Comparison of ENCODE assay signal across 9 cellular contexts in the genomic region with DNA sequence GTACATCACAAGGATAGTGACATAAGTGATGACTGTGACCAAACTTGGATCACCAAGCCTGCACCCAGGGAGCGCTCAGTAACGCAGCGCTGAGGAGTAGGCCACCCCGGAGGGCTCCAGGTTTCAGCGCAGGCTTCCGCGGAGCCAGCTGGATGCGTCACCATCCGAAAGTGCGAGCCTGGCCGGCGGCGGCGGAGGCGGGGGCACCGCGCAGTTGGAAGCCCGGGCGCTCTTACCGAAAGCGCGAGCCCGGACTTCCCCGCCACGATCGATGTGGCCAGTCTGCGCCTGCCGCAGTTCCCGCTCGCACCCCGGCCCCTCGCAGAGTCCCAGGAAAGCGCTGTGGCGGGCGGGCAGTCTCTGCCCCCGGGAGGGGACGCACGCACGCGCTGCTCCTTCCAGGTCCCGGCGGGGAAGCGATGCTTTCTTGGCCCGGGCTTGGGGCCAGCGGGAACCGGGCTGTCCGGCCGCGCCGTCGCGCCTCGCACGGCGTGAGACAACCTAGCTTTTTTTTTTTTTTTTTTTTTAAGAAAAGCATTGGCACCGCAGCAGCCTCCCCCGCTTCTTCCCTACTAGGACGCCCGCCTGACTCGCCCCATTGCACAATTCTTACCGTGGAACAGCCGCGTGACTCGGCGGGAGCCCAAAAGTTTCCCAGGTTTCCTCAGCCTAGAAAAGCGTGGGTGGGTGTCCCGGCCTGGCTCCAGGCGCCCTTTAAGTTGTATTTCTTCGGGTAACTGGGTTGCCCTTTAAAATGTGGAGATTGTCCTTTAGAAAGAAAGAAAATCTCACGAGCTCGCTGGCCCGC. TPM values are rescaled to one million over a fixed set of nuclear protein-coding genes. Genes with fewer than 3 reads are reported as not detected.
A peak's percentile ranks its signal among the peaks of the same experiment; 100 is the strongest.
DNase-seq lines count a peak whose midpoint lies in the region; ATAC-seq and TF ChIP-seq lines count a peak whose summit lies in the region.
"Had no signal": no experiment of that assay in that cellular context is flagged by ENCODE, and none has a peak within 500 bp of the region (broad histone marks: within the 10 kb centered on the region; RNA-seq: fewer than 3 reads in every experiment).

No MANE protein-coding gene starts in this region.

- H3K9me3 Mint-ChIP-seq in activated naive CD8-positive, alpha-beta T cell treated with anti-CD3 and anti-CD28 coated beads, Interleukin-2, amount 10 ng/mL, durations not matched to agents 7 days and 5 days, result peaks cover 6% of the 10 kb centered on the region

- H3K36me3 ChIP-seq in SJSA1 (no peaks in the 10 kb centered on the region), ovary (no peaks in the 10 kb centered on the region), testis (ENCODE audit: low read depth, missing control alignments) (no peaks in the 10 kb centered on the region)

- H3K9me3 ChIP-seq in SJSA1 (replicated peaks) (no peaks in the 10 kb centered on the region), ovary (no peaks in the 10 kb centered on the region), testis (no peaks in the 10 kb centered on the region)

- H3K4me3 ChIP-seq in SJSA1, result peak overlapping the region; percentile 40
- peak overlapping the region; percentile 71 for H3K4me3 ChIP-seq in ovary
- H3K4me3 ChIP-seq in testis, result peak overlapping the region; percentile 50 to 69

- peaks cover 28% of the 10 kb centered on the region for H3K27me3 ChIP-seq in SJSA1 (replicated peaks)
- H3K27me3 ChIP-seq in ovary, result no peaks in the 10 kb centered on the region
- no peaks in the 10 kb centered on the region for H3K27me3 ChIP-seq in testis

- TF ChIP-seq CTCF in ovary (IDR thresholded peaks at IDR 0.05) (no peak), testis (IDR thresholded peaks at IDR 0.05) (no peak)

- WGBS in ovary, 3 donors, result 1 to 4% (median 2%) methylated on average over 56 to 72 of the region's 72 CpGs
- WGBS in testis, 2 donors, result 2 to 7% methylated on average over 29 to 68 of the region's 72 CpGs

- peak overlapping the region; percentile 79 for H3K4me3 Mint-ChIP-seq in activated naive CD8-positive, alpha-beta T cell treated with anti-CD3 and anti-CD28 coated beads, Interleukin-2, amount 10 ng/mL, durations not matched to agents 7 days and 5 days

- peaks cover 18% of the 10 kb centered on the region for H3K27me3 Mint-ChIP-seq in activated naive CD8-positive, alpha-beta T cell treated with anti-CD3 and anti-CD28 coated beads, Interleukin-2, amount 10 ng/mL, durations not matched to agents 7 days and 5 days

- intact Hi-C loops in Right ventricle myocardium superior (cut with DNase I) (no loop called here), ovary (cut with DNase I) (loop anchor here in 1 of 4 donors (5.0 kb wide), 1 partner anchor 65 kb away; no protein-coding TSS in a partner anchor), testis (cut with DNase I; ENCODE audit: low total_unique reads) (no loop called here)

- peak; percentile 65 for ATAC-seq in HG03159 (IDR thresholded peaks at IDR 0.05; ENCODE audit: unreplicated experiment)
- peak; percentile 82 for ATAC-seq in activated naive CD8-positive, alpha-beta T cell treated with anti-CD3 and anti-CD28 coated beads, Interleukin-2, amount 10 ng/mL, durations not matched to agents 7 days and 5 days (ENCODE audit: low read depth)
- ATAC-seq in Right ventricle myocardium superior (ENCODE audit: poor library complexity), result peak; percentile 93

- TF ChIP-seq POLR2A in ovary (IDR thresholded peaks at IDR 0.05), result peak; percentile 50
- no peak for TF ChIP-seq POLR2A in testis (IDR thresholded peaks at IDR 0.05)

- TF ChIP-seq EP300 in ovary (IDR thresholded peaks at IDR 0.05), result peak; percentile 48

- peaks cover 22% of the 10 kb centered on the region for H3K4me1 Mint-ChIP-seq in activated naive CD8-positive, alpha-beta T cell treated with anti-CD3 and anti-CD28 coated beads, Interleukin-2, amount 10 ng/mL, durations not matched to agents 7 days and 5 days

- peaks cover 11% of the 10 kb centered on the region for H3K4me1 ChIP-seq in SJSA1 (replicated peaks)
- peaks cover 6% of the 10 kb centered on the region for H3K4me1 ChIP-seq in ovary (ENCODE audit: insufficient read depth)
- peaks cover 5% of the 10 kb centered on the region for H3K4me1 ChIP-seq in testis

- peak overlapping the region; percentile 50 for H3K27ac Mint-ChIP-seq in activated naive CD8-positive, alpha-beta T cell treated with anti-CD3 and anti-CD28 coated beads, Interleukin-2, amount 10 ng/mL, durations not matched to agents 7 days and 5 days

- H3K36me3 Mint-ChIP-seq in activated naive CD8-positive, alpha-beta T cell treated with anti-CD3 and anti-CD28 coated beads, Interleukin-2, amount 10 ng/mL, durations not matched to agents 7 days and 5 days, result peaks cover 9% of the 10 kb centered on the region

- POLR2A ChIA-PET in activated naive CD8-positive, alpha-beta T cell treated with anti-CD3 and anti-CD28 coated beads, Interleukin-2, amount 10 ng/mL, durations not matched to agents 7 days and 5 days (lab: Charles Lee), result interaction anchor here (1.0 to 2.2 kb wide), 4 partner anchors 9 to 41 kb away, joined by 3 to 11 read pairs (median 6); partner anchors contain the start of gene JAK1

- H3K27ac ChIP-seq in SJSA1 (no peak overlapping the region), ovary (peak overlapping the region; percentile 86 to 98), testis (peak overlapping the region; percentile 88 to 93)

- peak; percentile 31 for DNase-seq in SIG-M5 treated with dmso at 0.1 percent for 504 hours (lab: John Stamatoyannopoulos, UW; ENCODE audit: unreplicated experiment)
- DNase-seq in SIG-M5 (lab: John Stamatoyannopoulos, UW), result no peak
- peak; percentile 63 to 70 for DNase-seq in SJSA1 (ENCODE audit: low read depth in 1 of 2, low spot score in 2 of 2)
- DNase-seq in activated naive CD8-positive, alpha-beta T cell treated with anti-CD3 and anti-CD28 coated beads, Interleukin-2, amount 10 ng/mL, durations not matched to agents 7 days and 5 days, result peak; percentile 76
- peak; percentile 91 for DNase-seq in Right ventricle myocardium superior
- peak; percentile 92 to 96 (median 95) for DNase-seq in ovary
- peak; percentile 89 for DNase-seq in testis
- DNase-seq: DND-41 had no signal

RNA-seq across cellular contexts. Expression of gene JAK1, which starts 36.4 kb away (rescaled TPM):
- 99.7 and 172 TPM in 2 replicates for total RNA-seq in SJSA1 (2014; rRNA removed; shearing (Covaris generic))
- 100 to 1,000 TPM; 213 to 236 TPM for total RNA-seq in activated naive CD8-positive, alpha-beta T cell treated with anti-CD3 and anti-CD28 coated beads, Interleukin-2, amount 10 ng/mL, durations not matched to agents 7 days and 5 days
- 94.1 TPM for total RNA-seq in Right ventricle myocardium superior
- total RNA-seq in ovary, result 100 to 1,000 TPM; 106 to 169 (median 127) TPM
- polyA plus RNA-seq in ovary, result 100 to 1,000 TPM in 1 of 2 donors, 10 to 100 TPM in 1; 50.9 to 160 TPM
- total RNA-seq in testis, result 100 to 1,000 TPM; 117 to 142 TPM
- polyA plus RNA-seq in testis (ENCODE audit: insufficient read depth, low read depth, low replicate concordance), result 100 TPM
